28 cellular contexts compared by ENCODE assay signal in the genomic region with DNA sequence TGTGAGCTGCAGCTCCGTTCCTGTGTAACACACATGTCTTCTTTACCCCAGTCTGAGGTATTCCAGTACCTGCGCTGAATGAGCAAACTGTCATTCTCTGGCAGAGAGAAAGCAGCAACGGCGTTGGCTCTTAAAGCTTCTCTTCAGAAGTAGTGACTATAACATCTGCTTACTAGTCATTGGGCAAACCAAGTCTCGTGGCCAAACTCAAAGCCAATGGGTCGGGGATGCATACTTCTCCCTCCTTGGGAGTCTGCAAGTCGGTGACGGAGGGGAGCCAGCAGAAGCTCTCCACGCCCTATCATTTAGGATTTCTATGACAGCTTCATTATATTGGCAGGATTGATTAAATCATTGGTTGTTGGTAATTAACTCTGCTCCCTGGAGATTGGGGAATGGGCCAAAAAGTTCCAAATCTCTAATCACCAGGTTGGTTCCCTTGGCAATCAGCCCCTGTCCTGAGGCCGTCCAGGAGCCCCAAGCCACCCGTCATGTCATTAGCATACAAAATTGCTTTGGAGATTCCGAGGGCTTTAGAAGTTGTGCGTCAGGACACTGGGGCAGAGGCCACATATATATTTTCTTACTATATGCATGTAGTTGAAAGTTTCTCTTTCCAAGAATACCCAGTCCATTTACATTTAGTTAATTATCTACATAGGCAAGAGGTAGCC.
"Had no signal": no experiment of that assay in that cellular context is flagged by ENCODE, and none has a peak within 500 bp of the region (broad histone marks: within the 10 kb centered on the region; RNA-seq: fewer than 3 reads in every experiment).

No MANE protein-coding gene starts in this region.

- H3K27ac ChIP-seq: coronary artery, dorsolateral prefrontal cortex, epithelial cell of prostate, esophagus squamous epithelium, gastrocnemius medialis, lower lobe of right lung had no signal

- DNase-seq: dermis blood vessel endothelial cell; dorsolateral prefrontal cortex; effector CD4-positive, alpha-beta T cell; effector memory CD8-positive, alpha-beta T cell; endodermal cell; erythroblast; esophagus squamous epithelium; foreskin fibroblast; foreskin melanocyte; gastrocnemius medialis; glutamatergic neuron; head of caudate nucleus; heart right ventricle; hippocampal formation; left cardiac atrium; left lung; left ventricle myocardium superior; lower lobe of right lung; mesenchymal stem cell; mucosa of descending colon had no signal

- H3K4me1 Mint-ChIP-seq: endodermal cell, mesothelial cell of epicardium had no signal

- H3K4me1 ChIP-seq: esophagus squamous epithelium, gastrocnemius medialis, lower lobe of right lung had no signal

- H3K9me3 Mint-ChIP-seq: effector memory CD8-positive, alpha-beta T cell; endodermal cell had no signal

- H3K27me3 ChIP-seq: dorsolateral prefrontal cortex, esophagus squamous epithelium, gastrocnemius medialis, heart right ventricle, left lung had no signal

- ATAC-seq: effector memory CD8-positive, alpha-beta T cell; esophagus mucosa; gastrocnemius medialis; heart right ventricle; left cardiac atrium; left lung; left ventricle myocardium superior; lower lobe of right lung; mucosa of descending colon had no signal

- FAIRE-seq: colon, endometrium, islet of Langerhans, keratinocyte had no signal

- H3K4me3 Mint-ChIP-seq: effector memory CD8-positive, alpha-beta T cell; endodermal cell; mesothelial cell of epicardium had no signal

- H3K36me3 ChIP-seq: esophagus squamous epithelium, gastrocnemius medialis, heart right ventricle, left lung, lower lobe of right lung had no signal

- H3K27ac Mint-ChIP-seq: effector memory CD8-positive, alpha-beta T cell; endodermal cell; mesothelial cell of epicardium had no signal

- H3K4me3 ChIP-seq: coronary artery, dorsolateral prefrontal cortex, esophagus squamous epithelium, gastrocnemius medialis, heart right ventricle, left lung, lower lobe of right lung, mucosa of descending colon had no signal

- H3K9me3 ChIP-seq: esophagus squamous epithelium, gastrocnemius medialis, heart right ventricle, left lung, lower lobe of right lung, mucosa of descending colon had no signal
